1 cellular context compared by ENCODE assay signal in genomic region chr2:200944467-200945394, GRCh38.
TF ChIP-seq lines count a peak whose summit lies in the region.

No MANE protein-coding gene starts in this region.

TF ChIP-seq in HepG2, 621 proteins besides CTCF, POLR2A, EP300 and RAD21 (continued from another document):
- TF ChIP-seq SKIL (CRISPR knock-in tag; IDR thresholded peaks at IDR 0.05; ENCODE audit: borderline replicate concordance) (peak; percentile 96), HOMEZ (CRISPR knock-in tag; IDR thresholded peaks at IDR 0.05; ENCODE audit: low read depth) (0 out of 2 replicates have a peak, but pooled peaks have one; percentile 46), HNRNPUL1 (IDR thresholded peaks at IDR 0.05; ENCODE audit: low read depth, low read length) (no peak), ZNF256 (CRISPR knock-in tag; conservative IDR thresholded peaks at IDR 0.05) (no peak), JDP2 (CRISPR knock-in tag; IDR thresholded peaks at IDR 0.05; ENCODE audit: borderline replicate concordance) (no peak), FOXP1 (IDR thresholded peaks at IDR 0.05) (no peak), FOXP1 (CRISPR knock-in tag; IDR thresholded peaks at IDR 0.05) (peak; percentile 54), NFYB (CRISPR knock-in tag; IDR thresholded peaks at IDR 0.05) (0 out of 2 replicates have a peak, but pooled peaks have one; percentile 9), MXD4 (CRISPR knock-in tag; IDR thresholded peaks at IDR 0.05) (no peak), RXRA (CRISPR knock-in tag; IDR thresholded peaks at IDR 0.05) (peak; percentile 37; the same call in 1 of the 2 replicates), ADNP (CRISPR knock-in tag; IDR thresholded peaks at IDR 0.05) (no peak), FOSL2 (CRISPR knock-in tag; IDR thresholded peaks at IDR 0.05) (peak; percentile 96), ZNF12 (CRISPR knock-in tag; IDR thresholded peaks at IDR 0.05) (0 out of 2 replicates have a peak, but pooled peaks have one; percentile 15), ZNF564 (CRISPR knock-in tag; IDR thresholded peaks at IDR 0.05) (no peak), ZNF572 (CRISPR knock-in tag; IDR thresholded peaks at IDR 0.05) (no peak), ZNF766 (CRISPR knock-in tag; IDR thresholded peaks at IDR 0.05; ENCODE audit: borderline replicate concordance) (no peak), NFIC (IDR thresholded peaks at IDR 0.05; ENCODE audit: low read length) (peak; percentile 34; the same call in 1 of the 2 replicates), MIER2 (CRISPR knock-in tag; IDR thresholded peaks at IDR 0.05) (0 out of 2 replicates have a peak, but pooled peaks have one; percentile 8), HNF4G (IDR thresholded peaks at IDR 0.05; ENCODE audit: borderline replicate concordance, low read depth, low read length) (peak; percentile 43; the same call in 1 of the 2 replicates), HNF4G (CRISPR knock-in tag; IDR thresholded peaks at IDR 0.05; ENCODE audit: borderline replicate concordance, low read depth) (0 out of 2 replicates have a peak, but pooled peaks have one; percentile 51), ZNF792 (CRISPR knock-in tag; IDR thresholded peaks at IDR 0.05) (no peak), KDM5B (CRISPR knock-in tag; IDR thresholded peaks at IDR 0.05; ENCODE audit: borderline replicate concordance) (no peak), ZNF7 (CRISPR knock-in tag; IDR thresholded peaks at IDR 0.05) (0 out of 2 replicates have a peak, but pooled peaks have one; percentile 11), ZNF614 (CRISPR knock-in tag; IDR thresholded peaks at IDR 0.05; ENCODE audit: borderline replicate concordance) (peak; percentile 24; the same call in 1 of the 2 replicates), ZNF274 (CRISPR knock-in tag; IDR thresholded peaks at IDR 0.05) (no peak), RCOR2 (CRISPR knock-in tag; IDR thresholded peaks at IDR 0.05) (peak; percentile 33; the same call in 1 of the 2 replicates)
- TF ChIP-seq, protein P1, sequence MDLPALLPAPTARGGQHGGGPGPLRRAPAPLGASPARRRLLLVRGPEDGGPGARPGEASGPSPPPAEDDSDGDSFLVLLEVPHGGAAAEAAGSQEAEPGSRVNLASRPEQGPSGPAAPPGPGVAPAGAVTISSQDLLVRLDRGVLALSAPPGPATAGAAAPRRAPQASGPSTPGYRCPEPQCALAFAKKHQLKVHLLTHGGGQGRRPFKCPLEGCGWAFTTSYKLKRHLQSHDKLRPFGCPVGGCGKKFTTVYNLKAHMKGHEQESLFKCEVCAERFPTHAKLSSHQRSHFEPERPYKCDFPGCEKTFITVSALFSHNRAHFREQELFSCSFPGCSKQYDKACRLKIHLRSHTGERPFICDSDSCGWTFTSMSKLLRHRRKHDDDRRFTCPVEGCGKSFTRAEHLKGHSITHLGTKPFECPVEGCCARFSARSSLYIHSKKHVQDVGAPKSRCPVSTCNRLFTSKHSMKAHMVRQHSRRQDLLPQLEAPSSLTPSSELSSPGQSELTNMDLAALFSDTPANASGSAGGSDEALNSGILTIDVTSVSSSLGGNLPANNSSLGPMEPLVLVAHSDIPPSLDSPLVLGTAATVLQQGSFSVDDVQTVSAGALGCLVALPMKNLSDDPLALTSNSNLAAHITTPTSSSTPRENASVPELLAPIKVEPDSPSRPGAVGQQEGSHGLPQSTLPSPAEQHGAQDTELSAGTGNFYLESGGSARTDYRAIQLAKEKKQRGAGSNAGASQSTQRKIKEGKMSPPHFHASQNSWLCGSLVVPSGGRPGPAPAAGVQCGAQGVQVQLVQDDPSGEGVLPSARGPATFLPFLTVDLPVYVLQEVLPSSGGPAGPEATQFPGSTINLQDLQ (CRISPR knock-in tag; IDR thresholded peaks at IDR 0.05), result peak; percentile 78; the same call in 1 of the 2 replicates
- TF ChIP-seq, protein P2, sequence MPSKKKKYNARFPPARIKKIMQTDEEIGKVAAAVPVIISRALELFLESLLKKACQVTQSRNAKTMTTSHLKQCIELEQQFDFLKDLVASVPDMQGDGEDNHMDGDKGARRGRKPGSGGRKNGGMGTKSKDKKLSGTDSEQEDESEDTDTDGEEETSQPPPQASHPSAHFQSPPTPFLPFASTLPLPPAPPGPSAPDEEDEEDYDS (CRISPR knock-in tag; IDR thresholded peaks at IDR 0.05), result 0 out of 2 replicates have a peak, but pooled peaks have one; percentile 13
- TF ChIP-seq, protein P3, sequence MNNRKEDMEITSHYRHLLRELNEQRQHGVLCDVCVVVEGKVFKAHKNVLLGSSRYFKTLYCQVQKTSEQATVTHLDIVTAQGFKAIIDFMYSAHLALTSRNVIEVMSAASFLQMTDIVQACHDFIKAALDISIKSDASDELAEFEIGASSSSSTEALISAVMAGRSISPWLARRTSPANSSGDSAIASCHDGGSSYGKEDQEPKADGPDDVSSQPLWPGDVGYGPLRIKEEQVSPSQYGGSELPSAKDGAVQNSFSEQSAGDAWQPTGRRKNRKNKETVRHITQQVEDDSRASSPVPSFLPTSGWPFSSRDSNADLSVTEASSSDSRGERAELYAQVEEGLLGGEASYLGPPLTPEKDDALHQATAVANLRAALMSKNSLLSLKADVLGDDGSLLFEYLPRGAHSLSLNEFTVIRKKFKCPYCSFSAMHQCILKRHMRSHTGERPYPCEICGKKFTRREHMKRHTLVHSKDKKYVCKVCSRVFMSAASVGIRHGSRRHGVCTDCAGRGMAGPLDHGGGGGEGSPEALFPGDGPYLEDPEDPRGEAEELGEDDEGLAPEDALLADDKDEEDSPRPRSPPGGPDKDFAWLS (CRISPR knock-in tag; IDR thresholded peaks at IDR 0.05; ENCODE audit: borderline replicate concordance), result no peak
